Comparison of ENCODE assay signal across 1 cellular context in the genomic region with DNA sequence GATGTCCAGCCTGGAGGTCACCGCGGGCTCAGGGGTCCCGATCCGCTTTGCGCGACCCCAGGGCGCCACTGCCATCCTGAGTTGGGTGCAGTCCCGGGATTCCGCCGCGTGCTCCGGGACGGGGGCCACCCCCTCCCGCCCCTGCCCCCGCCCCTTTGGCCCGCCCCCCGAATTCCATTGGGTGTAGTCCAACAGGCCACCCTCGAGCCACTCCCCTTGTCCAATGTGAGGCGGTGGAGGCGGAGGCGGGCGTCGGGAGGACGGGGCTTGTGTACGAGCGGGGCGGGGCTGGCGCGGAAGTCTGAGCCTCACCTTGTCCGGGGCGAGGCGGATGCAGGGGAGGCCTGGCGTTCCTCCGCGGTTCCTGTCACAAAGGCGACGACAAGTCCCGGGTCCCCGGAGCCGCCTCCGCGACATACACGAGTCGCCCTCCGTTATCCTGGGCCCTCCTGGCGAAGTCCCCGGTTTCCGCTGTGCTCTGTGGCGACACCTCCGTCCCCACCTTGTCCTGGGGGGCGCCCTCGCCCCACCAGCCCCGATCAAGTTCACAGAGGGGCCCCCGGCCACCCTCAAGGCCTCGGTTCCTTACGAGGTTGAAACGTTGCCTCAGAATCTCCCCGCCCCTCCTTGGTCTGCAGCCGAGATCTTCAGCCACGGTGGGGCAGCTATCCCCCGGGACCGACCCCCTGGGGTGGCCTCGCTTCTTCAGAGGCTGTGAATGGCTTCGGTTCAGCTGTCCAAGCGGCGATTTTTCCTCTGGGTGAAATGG.
A peak's percentile ranks its signal among the peaks of the same experiment; 100 is the strongest.
TF ChIP-seq lines count a peak whose summit lies in the region.

No MANE protein-coding gene starts in this region.

TF ChIP-seq in K562, 482 proteins besides CTCF, POLR2A, EP300 and RAD21 (continued from another document and continues in another):
- TF ChIP-seq, protein P1, sequence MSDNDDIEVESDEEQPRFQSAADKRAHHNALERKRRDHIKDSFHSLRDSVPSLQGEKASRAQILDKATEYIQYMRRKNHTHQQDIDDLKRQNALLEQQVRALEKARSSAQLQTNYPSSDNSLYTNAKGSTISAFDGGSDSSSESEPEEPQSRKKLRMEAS (CRISPR knock-in tag; IDR thresholded peaks at IDR 0.05) = peak; percentile 27; the same call in 1 of the 2 replicates
- TF ChIP-seq MED1 (CRISPR knock-in tag; IDR thresholded peaks at IDR 0.05; ENCODE audit: borderline replicate concordance) (peak; percentile 86), KDM5B (IDR thresholded peaks at IDR 0.05; ENCODE audit: insufficient replicate concordance, low read depth, low read length) (peak; percentile 77), SREBF1 (IDR thresholded peaks at IDR 0.05; ENCODE audit: borderline replicate concordance, low read depth, low read length) (peak; percentile 98), NEUROD1 (IDR thresholded peaks at IDR 0.05; ENCODE audit: borderline replicate concordance, low read depth, low read length, partially characterized antibody) (peak; percentile 56), RBBP5 (IDR thresholded peaks at IDR 0.05; ENCODE audit: borderline replicate concordance, insufficient read depth, low read length, poor library complexity, severe bottlenecking) (peak; percentile 26), HIVEP1 (CRISPR knock-in tag; IDR thresholded peaks at IDR 0.05) (0 out of 2 replicates have a peak, but pooled peaks have one; percentile 36), KDM4B (IDR thresholded peaks at IDR 0.05; ENCODE audit: borderline replicate concordance in 2 of 2, low read depth in 1 of 2) (0 out of 4 replicates have a peak, but pooled peaks of 1 of the 2 experiments have one; percentile 51), ELF4 (CRISPR knock-in tag; IDR thresholded peaks at IDR 0.05) (0 out of 2 replicates have a peak, but pooled peaks have one; percentile 22), PHF8 (IDR thresholded peaks at IDR 0.05; ENCODE audit: borderline replicate concordance, low read length) (peak; percentile 49; the same call in 1 of the 2 replicates), COPS2 (conservative IDR thresholded peaks at IDR 0.05) (no peak), ZBTB1 (CRISPR knock-in tag; IDR thresholded peaks at IDR 0.05; ENCODE audit: borderline replicate concordance, low read depth) (no peak), FIP1L1 (IDR thresholded peaks at IDR 0.05; ENCODE audit: low read depth, low read length, poor library complexity, severe bottlenecking) (peak; percentile 57), SAFB (IDR thresholded peaks at IDR 0.05; ENCODE audit: borderline replicate concordance, low read depth, low read length) (no peak), NR2C2 (CRISPR knock-in tag; IDR thresholded peaks at IDR 0.05) (peak; percentile 27; the same call in 1 of the 2 replicates), NR2C2 (tag; IDR thresholded peaks at IDR 0.05) (no peak; the same call in 1 of the 2 replicates), HDAC1 (IDR thresholded peaks at IDR 0.05) (peak in 1 of 2 experiments; percentile 75; a peak in 2 of 4 replicates), L3MBTL2 (IDR thresholded peaks at IDR 0.05) (0 out of 2 replicates have a peak, but pooled peaks have one; percentile 6), CBX1 (IDR thresholded peaks at IDR 0.05; ENCODE audit: low read depth) (peak; percentile 32; the same call in 1 of the 2 replicates), ZNF76 (CRISPR knock-in tag; IDR thresholded peaks at IDR 0.05; ENCODE audit: borderline replicate concordance) (0 out of 2 replicates have a peak, but pooled peaks have one; percentile 15), SUPT5H (IDR thresholded peaks at IDR 0.05) (peak; percentile 61), CCNT2 (IDR thresholded peaks at IDR 0.05; ENCODE audit: borderline replicate concordance, extremely low read depth, insufficient read length, low read depth, low read length) (peak; percentile 65), ZNF282 (CRISPR knock-in tag; IDR thresholded peaks at IDR 0.05) (0 out of 2 replicates have a peak, but pooled peaks have one; percentile 54), EP400 (IDR thresholded peaks at IDR 0.05) (peak; percentile 39), NR4A1 (CRISPR knock-in tag; IDR thresholded peaks at IDR 0.05) (0 out of 2 replicates have a peak, but pooled peaks have one; percentile 81), NR4A1 (tag; IDR thresholded peaks at IDR 0.05) (no peak), ETV1 (tag; conservative IDR thresholded peaks at IDR 0.05; ENCODE audit: low read depth) (peak; percentile 49), TCFL5 (CRISPR knock-in tag; conservative IDR thresholded peaks at IDR 0.05) (no peak), HMGN3 (IDR thresholded peaks at IDR 0.05; ENCODE audit: borderline replicate concordance, extremely low read depth, insufficient read length, low read depth, low read length) (peak; percentile 83), CAMTA2 (CRISPR knock-in tag; conservative IDR thresholded peaks at IDR 0.05) (0 out of 2 replicates have a peak, but pooled peaks have one; percentile 25), SIN3A (IDR thresholded peaks at IDR 0.05; ENCODE audit: borderline replicate concordance in 2 of 2, control insufficient read depth in 1 of 2, low read depth in 2 of 2, low read length in 2 of 2) (peak; percentile 67 to 75; a peak in 3 of 4 replicates)
- TF ChIP-seq, protein P2, sequence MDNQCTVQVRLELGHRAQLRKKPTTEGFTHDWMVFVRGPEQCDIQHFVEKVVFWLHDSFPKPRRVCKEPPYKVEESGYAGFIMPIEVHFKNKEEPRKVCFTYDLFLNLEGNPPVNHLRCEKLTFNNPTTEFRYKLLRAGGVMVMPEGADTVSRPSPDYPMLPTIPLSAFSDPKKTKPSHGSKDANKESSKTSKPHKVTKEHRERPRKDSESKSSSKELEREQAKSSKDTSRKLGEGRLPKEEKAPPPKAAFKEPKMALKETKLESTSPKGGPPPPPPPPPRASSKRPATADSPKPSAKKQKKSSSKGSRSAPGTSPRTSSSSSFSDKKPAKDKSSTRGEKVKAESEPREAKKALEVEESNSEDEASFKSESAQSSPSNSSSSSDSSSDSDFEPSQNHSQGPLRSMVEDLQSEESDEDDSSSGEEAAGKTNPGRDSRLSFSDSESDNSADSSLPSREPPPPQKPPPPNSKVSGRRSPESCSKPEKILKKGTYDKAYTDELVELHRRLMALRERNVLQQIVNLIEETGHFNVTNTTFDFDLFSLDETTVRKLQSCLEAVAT (IDR thresholded peaks at IDR 0.05) = peak; percentile 76 to 82; a peak in 3 of 4 replicates
- TF ChIP-seq, protein P3, sequence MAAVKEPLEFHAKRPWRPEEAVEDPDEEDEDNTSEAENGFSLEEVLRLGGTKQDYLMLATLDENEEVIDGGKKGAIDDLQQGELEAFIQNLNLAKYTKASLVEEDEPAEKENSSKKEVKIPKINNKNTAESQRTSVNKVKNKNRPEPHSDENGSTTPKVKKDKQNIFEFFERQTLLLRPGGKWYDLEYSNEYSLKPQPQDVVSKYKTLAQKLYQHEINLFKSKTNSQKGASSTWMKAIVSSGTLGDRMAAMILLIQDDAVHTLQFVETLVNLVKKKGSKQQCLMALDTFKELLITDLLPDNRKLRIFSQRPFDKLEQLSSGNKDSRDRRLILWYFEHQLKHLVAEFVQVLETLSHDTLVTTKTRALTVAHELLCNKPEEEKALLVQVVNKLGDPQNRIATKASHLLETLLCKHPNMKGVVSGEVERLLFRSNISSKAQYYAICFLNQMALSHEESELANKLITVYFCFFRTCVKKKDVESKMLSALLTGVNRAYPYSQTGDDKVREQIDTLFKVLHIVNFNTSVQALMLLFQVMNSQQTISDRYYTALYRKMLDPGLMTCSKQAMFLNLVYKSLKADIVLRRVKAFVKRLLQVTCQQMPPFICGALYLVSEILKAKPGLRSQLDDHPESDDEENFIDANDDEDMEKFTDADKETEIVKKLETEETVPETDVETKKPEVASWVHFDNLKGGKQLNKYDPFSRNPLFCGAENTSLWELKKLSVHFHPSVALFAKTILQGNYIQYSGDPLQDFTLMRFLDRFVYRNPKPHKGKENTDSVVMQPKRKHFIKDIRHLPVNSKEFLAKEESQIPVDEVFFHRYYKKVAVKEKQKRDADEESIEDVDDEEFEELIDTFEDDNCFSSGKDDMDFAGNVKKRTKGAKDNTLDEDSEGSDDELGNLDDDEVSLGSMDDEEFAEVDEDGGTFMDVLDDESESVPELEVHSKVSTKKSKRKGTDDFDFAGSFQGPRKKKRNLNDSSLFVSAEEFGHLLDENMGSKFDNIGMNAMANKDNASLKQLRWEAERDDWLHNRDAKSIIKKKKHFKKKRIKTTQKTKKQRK (IDR thresholded peaks at IDR 0.05; ENCODE audit: borderline replicate concordance, low read depth, low read length) = no peak
- TF ChIP-seq, protein P4, sequence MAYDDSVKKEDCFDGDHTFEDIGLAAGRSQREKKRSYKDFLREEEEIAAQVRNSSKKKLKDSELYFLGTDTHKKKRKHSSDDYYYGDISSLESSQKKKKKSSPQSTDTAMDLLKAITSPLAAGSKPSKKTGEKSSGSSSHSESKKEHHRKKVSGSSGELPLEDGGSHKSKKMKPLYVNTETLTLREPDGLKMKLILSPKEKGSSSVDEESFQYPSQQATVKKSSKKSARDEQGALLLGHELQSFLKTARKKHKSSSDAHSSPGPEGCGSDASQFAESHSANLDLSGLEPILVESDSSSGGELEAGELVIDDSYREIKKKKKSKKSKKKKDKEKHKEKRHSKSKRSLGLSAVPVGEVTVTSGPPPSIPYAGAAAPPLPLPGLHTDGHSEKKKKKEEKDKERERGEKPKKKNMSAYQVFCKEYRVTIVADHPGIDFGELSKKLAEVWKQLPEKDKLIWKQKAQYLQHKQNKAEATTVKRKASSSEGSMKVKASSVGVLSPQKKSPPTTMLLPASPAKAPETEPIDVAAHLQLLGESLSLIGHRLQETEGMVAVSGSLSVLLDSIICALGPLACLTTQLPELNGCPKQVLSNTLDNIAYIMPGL (CRISPR knock-in tag; IDR thresholded peaks at IDR 0.05) = 0 out of 2 replicates have a peak, but pooled peaks have one; percentile 19
- TF ChIP-seq, protein P5, sequence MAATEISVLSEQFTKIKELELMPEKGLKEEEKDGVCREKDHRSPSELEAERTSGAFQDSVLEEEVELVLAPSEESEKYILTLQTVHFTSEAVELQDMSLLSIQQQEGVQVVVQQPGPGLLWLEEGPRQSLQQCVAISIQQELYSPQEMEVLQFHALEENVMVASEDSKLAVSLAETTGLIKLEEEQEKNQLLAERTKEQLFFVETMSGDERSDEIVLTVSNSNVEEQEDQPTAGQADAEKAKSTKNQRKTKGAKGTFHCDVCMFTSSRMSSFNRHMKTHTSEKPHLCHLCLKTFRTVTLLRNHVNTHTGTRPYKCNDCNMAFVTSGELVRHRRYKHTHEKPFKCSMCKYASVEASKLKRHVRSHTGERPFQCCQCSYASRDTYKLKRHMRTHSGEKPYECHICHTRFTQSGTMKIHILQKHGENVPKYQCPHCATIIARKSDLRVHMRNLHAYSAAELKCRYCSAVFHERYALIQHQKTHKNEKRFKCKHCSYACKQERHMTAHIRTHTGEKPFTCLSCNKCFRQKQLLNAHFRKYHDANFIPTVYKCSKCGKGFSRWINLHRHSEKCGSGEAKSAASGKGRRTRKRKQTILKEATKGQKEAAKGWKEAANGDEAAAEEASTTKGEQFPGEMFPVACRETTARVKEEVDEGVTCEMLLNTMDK (IDR thresholded peaks at IDR 0.05; ENCODE audit: borderline replicate concordance, insufficient read depth, low read depth, low read length, poor library complexity, severe bottlenecking) = peak; percentile 18
- TF ChIP-seq, protein P6, sequence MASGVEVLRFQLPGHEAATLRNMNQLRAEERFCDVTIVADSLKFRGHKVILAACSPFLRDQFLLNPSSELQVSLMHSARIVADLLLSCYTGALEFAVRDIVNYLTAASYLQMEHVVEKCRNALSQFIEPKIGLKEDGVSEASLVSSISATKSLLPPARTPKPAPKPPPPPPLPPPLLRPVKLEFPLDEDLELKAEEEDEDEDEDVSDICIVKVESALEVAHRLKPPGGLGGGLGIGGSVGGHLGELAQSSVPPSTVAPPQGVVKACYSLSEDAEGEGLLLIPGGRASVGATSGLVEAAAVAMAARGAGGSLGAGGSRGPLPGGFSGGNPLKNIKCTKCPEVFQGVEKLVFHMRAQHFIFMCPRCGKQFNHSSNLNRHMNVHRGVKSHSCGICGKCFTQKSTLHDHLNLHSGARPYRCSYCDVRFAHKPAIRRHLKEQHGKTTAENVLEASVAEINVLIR (CRISPR knock-in tag; IDR thresholded peaks at IDR 0.05) = no peak
- TF ChIP-seq, protein P7, sequence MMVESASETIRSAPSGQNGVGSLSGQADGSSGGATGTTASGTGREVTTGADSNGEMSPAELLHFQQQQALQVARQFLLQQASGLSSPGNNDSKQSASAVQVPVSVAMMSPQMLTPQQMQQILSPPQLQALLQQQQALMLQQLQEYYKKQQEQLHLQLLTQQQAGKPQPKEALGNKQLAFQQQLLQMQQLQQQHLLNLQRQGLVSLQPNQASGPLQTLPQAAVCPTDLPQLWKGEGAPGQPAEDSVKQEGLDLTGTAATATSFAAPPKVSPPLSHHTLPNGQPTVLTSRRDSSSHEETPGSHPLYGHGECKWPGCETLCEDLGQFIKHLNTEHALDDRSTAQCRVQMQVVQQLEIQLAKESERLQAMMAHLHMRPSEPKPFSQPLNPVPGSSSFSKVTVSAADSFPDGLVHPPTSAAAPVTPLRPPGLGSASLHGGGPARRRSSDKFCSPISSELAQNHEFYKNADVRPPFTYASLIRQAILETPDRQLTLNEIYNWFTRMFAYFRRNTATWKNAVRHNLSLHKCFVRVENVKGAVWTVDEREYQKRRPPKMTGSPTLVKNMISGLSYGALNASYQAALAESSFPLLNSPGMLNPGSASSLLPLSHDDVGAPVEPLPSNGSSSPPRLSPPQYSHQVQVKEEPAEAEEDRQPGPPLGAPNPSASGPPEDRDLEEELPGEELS (CRISPR knock-in tag; IDR thresholded peaks at IDR 0.05; ENCODE audit: borderline replicate concordance) = peak; percentile 43; the same call in 1 of the 2 replicates
- TF ChIP-seq, protein P8, sequence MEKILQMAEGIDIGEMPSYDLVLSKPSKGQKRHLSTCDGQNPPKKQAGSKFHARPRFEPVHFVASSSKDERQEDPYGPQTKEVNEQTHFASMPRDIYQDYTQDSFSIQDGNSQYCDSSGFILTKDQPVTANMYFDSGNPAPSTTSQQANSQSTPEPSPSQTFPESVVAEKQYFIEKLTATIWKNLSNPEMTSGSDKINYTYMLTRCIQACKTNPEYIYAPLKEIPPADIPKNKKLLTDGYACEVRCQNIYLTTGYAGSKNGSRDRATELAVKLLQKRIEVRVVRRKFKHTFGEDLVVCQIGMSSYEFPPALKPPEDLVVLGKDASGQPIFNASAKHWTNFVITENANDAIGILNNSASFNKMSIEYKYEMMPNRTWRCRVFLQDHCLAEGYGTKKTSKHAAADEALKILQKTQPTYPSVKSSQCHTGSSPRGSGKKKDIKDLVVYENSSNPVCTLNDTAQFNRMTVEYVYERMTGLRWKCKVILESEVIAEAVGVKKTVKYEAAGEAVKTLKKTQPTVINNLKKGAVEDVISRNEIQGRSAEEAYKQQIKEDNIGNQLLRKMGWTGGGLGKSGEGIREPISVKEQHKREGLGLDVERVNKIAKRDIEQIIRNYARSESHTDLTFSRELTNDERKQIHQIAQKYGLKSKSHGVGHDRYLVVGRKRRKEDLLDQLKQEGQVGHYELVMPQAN (IDR thresholded peaks at IDR 0.05; ENCODE audit: borderline replicate concordance) = peak; percentile 60
- TF ChIP-seq, protein P9, sequence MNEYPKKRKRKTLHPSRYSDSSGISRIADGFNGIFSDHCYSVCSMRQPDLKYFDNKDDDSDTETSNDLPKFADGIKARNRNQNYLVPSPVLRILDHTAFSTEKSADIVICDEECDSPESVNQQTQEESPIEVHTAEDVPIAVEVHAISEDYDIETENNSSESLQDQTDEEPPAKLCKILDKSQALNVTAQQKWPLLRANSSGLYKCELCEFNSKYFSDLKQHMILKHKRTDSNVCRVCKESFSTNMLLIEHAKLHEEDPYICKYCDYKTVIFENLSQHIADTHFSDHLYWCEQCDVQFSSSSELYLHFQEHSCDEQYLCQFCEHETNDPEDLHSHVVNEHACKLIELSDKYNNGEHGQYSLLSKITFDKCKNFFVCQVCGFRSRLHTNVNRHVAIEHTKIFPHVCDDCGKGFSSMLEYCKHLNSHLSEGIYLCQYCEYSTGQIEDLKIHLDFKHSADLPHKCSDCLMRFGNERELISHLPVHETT (CRISPR knock-in tag; conservative IDR thresholded peaks at IDR 0.05 in 1 of 2, IDR thresholded peaks at IDR 0.05 in 1 of 2) = peak in 1 of 2 experiments; percentile 21; a peak in 1 of 4 replicates
